ENCODE assay signal across 13 cellular contexts in the genomic region with DNA sequence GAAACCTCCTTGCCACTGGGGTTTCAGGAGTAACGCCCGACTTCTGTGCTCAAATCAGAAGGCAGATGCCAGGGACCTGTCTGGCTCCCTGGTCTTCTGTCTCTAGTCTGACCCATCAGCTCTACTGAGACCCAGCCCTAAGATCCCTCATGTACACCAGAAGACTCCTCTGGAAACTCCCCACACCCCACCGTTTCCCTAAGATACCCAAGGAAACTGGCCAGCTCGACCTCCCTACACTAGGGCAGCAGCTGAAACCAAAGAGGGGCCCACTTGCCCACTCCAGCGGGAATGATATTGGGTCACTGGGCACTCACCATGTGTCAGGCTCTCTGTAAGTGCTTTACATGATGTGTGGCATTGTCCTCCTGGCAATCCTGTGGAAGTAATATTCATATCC. TPM values are rescaled to one million over a fixed set of nuclear protein-coding genes. Genes with fewer than 3 reads are reported as not detected.
DNase-seq lines count a peak whose midpoint lies in the region; TF ChIP-seq lines count a peak whose summit lies in the region.
"Had no signal": no experiment of that assay in that cellular context is flagged by ENCODE, and none has a peak within 500 bp of the region (broad histone marks: within the 10 kb centered on the region; RNA-seq: fewer than 3 reads in every experiment).

No MANE protein-coding gene starts in this region.

- H3K27me3 ChIP-seq in BJ (ENCODE audit: control insufficient read depth, insufficient read depth, low read length) (no peaks in the 10 kb centered on the region), ascending aorta (no peaks in the 10 kb centered on the region), iPS-20b (ENCODE audit: insufficient read depth, low read length) (no peaks in the 10 kb centered on the region), sigmoid colon (no peaks in the 10 kb centered on the region), MM.1S (replicated peaks; ENCODE audit: insufficient read depth, low read length) (no peaks in the 10 kb centered on the region)
- H3K27me3 ChIP-seq: BLaER1, dorsolateral prefrontal cortex had no signal

- no peak for TF ChIP-seq EP300 in sigmoid colon (IDR thresholded peaks at IDR 0.05)

- H3K4me2 ChIP-seq in MM.1S (ENCODE audit: low read depth, low read length), result no peak overlapping the region
- H3K4me2 ChIP-seq: BLaER1 had no signal

- POLR2A ChIA-PET in BJ (lab: Charles Lee), result interaction anchor here (3.5 kb wide), 1 partner anchor 14 kb away, joined by 20 read pairs; a partner anchor contains a TSS

- H3K4me3 ChIP-seq in BJ (ENCODE audit: low read depth, low read length) (peak overlapping the region; percentile 72), ascending aorta (peak overlapping the region; percentile 53 to 75), iPS-20b (ENCODE audit: low read length) (0 out of 2 replicates have a peak overlapping the region, but pooled peaks have one; percentile 53), sigmoid colon (peak overlapping the region in 3 of 4 donors; percentile 66 to 72 (median 68)), MM.1S (ENCODE audit: low read length) (no peak overlapping the region)
- H3K4me3 ChIP-seq: BLaER1 had no signal

- 39 to 75% methylated on average over 5 of the region's 5 CpGs for WGBS in sigmoid colon, 2 donors

- peaks cover 6 to 38% of the 10 kb centered on the region in 2 donors for H3K4me1 ChIP-seq in ascending aorta
- H3K4me1 ChIP-seq in iPS-20b (ENCODE audit: insufficient read depth, low read length), result peaks cover 26% of the 10 kb centered on the region
- peaks cover 0 to 59% (median 50%) of the 10 kb centered on the region in 4 donors for H3K4me1 ChIP-seq in sigmoid colon
- H3K4me1 ChIP-seq in MM.1S (ENCODE audit: low read length), result no peaks in the 10 kb centered on the region; the same call in 1 of the 2 replicates

- H4K20me1 ChIP-seq in MM.1S (ENCODE audit: insufficient read depth, low read length), result no peaks in the 10 kb centered on the region
- H4K20me1 ChIP-seq: BLaER1 had no signal

- H3K27ac ChIP-seq in ascending aorta, result peak overlapping the region; percentile 90 to 96
- no peak overlapping the region for H3K27ac ChIP-seq in iPS-20b (ENCODE audit: low read length)
- peak overlapping the region; percentile 82 to 90 (median 86) for H3K27ac ChIP-seq in sigmoid colon
- no peak overlapping the region for H3K27ac ChIP-seq in MM.1S (ENCODE audit: low read length)
- no peak overlapping the region for H3K27ac ChIP-seq in substantia nigra (ENCODE audit: low read depth, low read length, poor library complexity, severe bottlenecking)

- CTCF ChIA-PET in BJ (lab: Yijun Ruan, JAX), result interaction anchor here (0.7 to 11.6 kb wide), 8 partner anchors 10 to 1581 kb away, joined by 3 to 194 read pairs (median 6); a partner anchor contains a TSS

- no peak for TF ChIP-seq POLR2A in sigmoid colon (IDR thresholded peaks at IDR 0.05)

- no peaks in the 10 kb centered on the region for H3K36me3 ChIP-seq in BJ (ENCODE audit: control insufficient read depth, insufficient read depth, low read length)
- no peaks in the 10 kb centered on the region for H3K36me3 ChIP-seq in ascending aorta
- H3K36me3 ChIP-seq in iPS-20b (ENCODE audit: insufficient read depth, low read depth, low read length), result 0 out of 2 replicates have a peak, but pooled peaks cover under 1% of the 10 kb centered on the region
- H3K36me3 ChIP-seq in sigmoid colon, result peaks cover 0 to 2% (median 0%) of the 10 kb centered on the region in 4 donors
- no peaks in the 10 kb centered on the region for H3K36me3 ChIP-seq in MM.1S (replicated peaks; ENCODE audit: insufficient read depth, low read length)

- H3K9me2 ChIP-seq in MM.1S (replicated peaks; ENCODE audit: insufficient read depth, low read length), result no peaks in the 10 kb centered on the region

- no peak overlapping the region for H2AFZ ChIP-seq in MM.1S (ENCODE audit: low read length)

- H3F3A ChIP-seq in MM.1S (ENCODE audit: insufficient read depth, low read length), result no peaks in the 10 kb centered on the region

- H3K9me3 ChIP-seq in ascending aorta (no peaks in the 10 kb centered on the region), iPS-20b (ENCODE audit: insufficient read depth, low read depth, low read length) (no peaks in the 10 kb centered on the region), sigmoid colon (no peaks in the 10 kb centered on the region), MM.1S (replicated peaks; ENCODE audit: insufficient read depth, low read length) (no peaks in the 10 kb centered on the region)
- H3K9me3 ChIP-seq: BLaER1 had no signal

- no peak overlapping the region for H3K9ac ChIP-seq in iPS-20b (ENCODE audit: low read depth, low read length)
- H3K9ac ChIP-seq in MM.1S (ENCODE audit: low read length), result no peak overlapping the region

- DNase-seq in BJ (ENCODE audit: low read depth) (no peak), ascending aorta (ENCODE audit: low spot score in 2 of 2) (no peak), sigmoid colon (no peak), MM.1S (no peak), COLO829 (ENCODE audit: low spot score) (no peak), NCI-H345 (lab: John Stamatoyannopoulos, UW) (no peak), substantia nigra (lab: John Stamatoyannopoulos, UW) (no peak)
- DNase-seq: activated CD4-positive, alpha-beta memory T cell treated with anti-CD3 and anti-CD28 coated beads for 36 hours; MV-4-11; NCI-H524 treated with DMSO at 0.1 percent for 48 hours had no signal

- no peak for TF ChIP-seq CTCF in BJ (IDR thresholded peaks at IDR 0.05; ENCODE audit: insufficient read depth, low read depth, low read length)
- no peak for TF ChIP-seq CTCF in ascending aorta (IDR thresholded peaks at IDR 0.05)
- TF ChIP-seq CTCF in sigmoid colon (IDR thresholded peaks at IDR 0.05), result no peak
- TF ChIP-seq CTCF in MM.1S (IDR thresholded peaks at IDR 0.05; ENCODE audit: low read length), result no peak

- H3K79me2 ChIP-seq in MM.1S (ENCODE audit: low read length), result no peaks in the 10 kb centered on the region

- intact Hi-C loops in ascending aorta (cut with DNase I) (loop anchor here (2.0 to 10.0 kb wide), 2 partner anchors 13 to 259 kb away; a partner anchor contains a TSS), sigmoid colon (cut with DNase I) (loop anchor here (5.0 kb wide), 1 partner anchor 81 kb away; no protein-coding TSS in a partner anchor)

RNA-seq across cellular contexts. Expression of a gene that starts 0.5 kb away (rescaled TPM):
- polyA plus RNA-seq in BJ (2011; rRNA removed) (490 and 699 TPM in 2 replicates), sigmoid colon (100 to 1,000 TPM; 332 to 492 (median 370) TPM)
- polyA minus RNA-seq in BJ (2011; rRNA and poly(A)+ RNA removed), result 144 and 271 TPM in 2 replicates
- total RNA-seq in ascending aorta (364 TPM), sigmoid colon (10 to 100 TPM; 35.6 to 49.9 (median 39.7) TPM)
- total RNA-seq: activated CD4-positive, alpha-beta memory T cell treated with anti-CD3 and anti-CD28 coated beads for 36 hours had no signal

RNA-seq across cellular contexts. Expression of a gene that starts 2.7 kb away (rescaled TPM):
- polyA plus RNA-seq in BJ (2011; rRNA removed) (not detected in 2 replicates), sigmoid colon (1,000 to 10,000 TPM in 1 of 3 donors, 100 to 1,000 TPM in 2; 789 to 1,144 (median 825) TPM)
- polyA minus RNA-seq in BJ (2011; rRNA and poly(A)+ RNA removed), result not detected in 2 replicates
- total RNA-seq in ascending aorta (1.5 TPM), sigmoid colon (1 to 10 TPM in 1 of 4 donors, under 1 TPM in 1, not detected in 2; 0.82 to 1.8 TPM)

RNA-seq across cellular contexts. Expression of a gene that starts 13.9 kb away (rescaled TPM):
- polyA plus RNA-seq in BJ (2011; rRNA removed), result 310 and 313 TPM in 2 replicates
- polyA minus RNA-seq in BJ (2011; rRNA and poly(A)+ RNA removed), result 37.9 and 76.9 TPM in 2 replicates
- 89.7 TPM for total RNA-seq in ascending aorta
- total RNA-seq in sigmoid colon, result 100 to 1,000 TPM in 3 of 4 donors, 10 to 100 TPM in 1; 86.3 to 305 (median 278) TPM
- 100 to 1,000 TPM; 113 to 302 (median 126) TPM for polyA plus RNA-seq in sigmoid colon

RNA-seq across cellular contexts. Expression of a gene that starts 14.8 kb away (rescaled TPM):
- polyA plus RNA-seq in BJ (2011; rRNA removed) (0.31 and 0.71 TPM in 2 replicates), sigmoid colon (1 to 10 TPM; 3.2 to 6.6 (median 4.4) TPM)
- polyA minus RNA-seq in BJ (2011; rRNA and poly(A)+ RNA removed), result not detected in 2 replicates
- total RNA-seq in ascending aorta (not detected), sigmoid colon (10 to 100 TPM in 2 of 4 donors, 1 to 10 TPM in 2; 2.3 to 22.2 (median 10.9) TPM)
- total RNA-seq: activated CD4-positive, alpha-beta memory T cell treated with anti-CD3 and anti-CD28 coated beads for 36 hours had no signal

RNA-seq across cellular contexts. Expression of a gene that starts 20.5 kb away (rescaled TPM):
- polyA plus RNA-seq in BJ (2011; rRNA removed), result 36.8 and 38.4 TPM in 2 replicates
- 18.6 and 21.2 TPM in 2 replicates for polyA minus RNA-seq in BJ (2011; rRNA and poly(A)+ RNA removed)
- total RNA-seq in ascending aorta, result 58.9 TPM
- 10 to 100 TPM; 44.8 to 57.8 (median 50.2) TPM for total RNA-seq in sigmoid colon
- 10 to 100 TPM; 35.4 to 65.4 (median 38.6) TPM for polyA plus RNA-seq in sigmoid colon

Comparison
In these comparisons a context has a peak if more than half of its experiments do, and no peak if none do; other contexts are left out.
1. H3K27ac ChIP-seq: peak in ascending aorta (2 of 2) and sigmoid colon (4 of 4); none in iPS-20b (single experiment), MM.1S (single experiment) and substantia nigra (single experiment).